Comparison of ENCODE assay signal across 8 cellular contexts in the genomic region with DNA sequence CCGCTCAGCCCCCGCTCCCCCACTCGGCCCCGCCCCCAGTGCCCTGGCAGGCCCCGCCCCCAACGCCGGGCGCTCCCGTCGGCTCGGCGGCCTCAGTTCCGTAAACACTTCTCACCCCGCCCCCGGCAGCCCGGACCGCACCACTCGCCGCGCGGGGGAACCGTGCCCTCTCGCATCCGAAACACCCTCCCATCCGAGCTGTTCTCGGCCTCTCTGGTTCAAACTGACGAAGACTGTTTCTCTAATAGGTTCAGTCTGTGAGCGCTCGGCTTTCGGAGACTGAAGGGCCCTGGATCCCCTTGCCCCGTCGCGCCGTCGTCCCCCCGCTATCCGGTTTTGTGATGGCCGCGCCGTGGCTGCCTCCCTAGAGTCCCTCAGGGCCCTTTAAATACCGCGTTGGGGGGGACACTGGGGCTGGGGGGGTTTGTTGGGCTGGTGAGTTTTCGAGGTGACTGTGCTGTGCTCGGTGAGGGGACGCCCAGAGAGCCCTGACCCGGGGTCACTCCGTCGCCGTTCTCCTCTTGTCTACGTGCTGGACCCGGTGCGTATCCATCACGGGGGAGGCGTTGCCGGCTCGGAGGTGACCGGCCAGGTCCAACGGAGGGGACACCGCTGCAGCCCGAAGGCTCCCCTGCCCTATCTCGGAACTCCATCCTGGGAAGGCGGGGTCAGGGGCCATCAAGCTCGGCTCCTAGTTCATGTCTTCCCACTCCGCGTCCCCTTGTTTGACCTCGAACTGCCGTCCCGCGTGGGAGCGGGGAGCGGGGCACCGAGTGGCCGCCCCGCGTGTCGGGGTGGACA. TPM values are rescaled to one million over a fixed set of nuclear protein-coding genes. Genes with fewer than 3 reads are reported as not detected.
A peak's percentile ranks its signal among the peaks of the same experiment; 100 is the strongest.
DNase-seq lines count a peak whose midpoint lies in the region; ATAC-seq, FAIRE-seq and TF ChIP-seq lines count a peak whose summit lies in the region.

Gene TCP11L2 (plus strand): TSS at position 333 of the 801 bp plus-strand sequence. CDS start 8,343 bp downstream, outside the sequence.

- H3K4me3 ChIP-seq in HFF-Myc (replicated peaks; ENCODE audit: low read depth, low read length) (peak within 1 kb of the TSS; percentile 82), pancreas (peak within 1 kb of the TSS; percentile 82 to 96 (median 90)), thoracic aorta (peak within 1 kb of the TSS; percentile 94)

- WGBS in pancreas, 2 donors = 0% methylated on average over 48 to 76 of the region's 76 CpGs

- ATAC-seq in Right ventricle myocardium inferior (peak; percentile 86), pancreas (peak; percentile 87 to 92 (median 88)), thoracic aorta (ENCODE audit: insufficient number of reproducible peaks, low FRiP score, low read depth) (peak; percentile 70)

- H3K4me1 ChIP-seq in pancreas = peaks cover 0 to 20% (median 6%) of the 10 kb centered on the region in 3 donors
- H3K4me1 ChIP-seq in thoracic aorta (ENCODE audit: control insufficient read depth in 1 of 2, low read depth in 2 of 2) = peaks cover 15 to 40% of the 10 kb centered on the region in 2 donors

- H3K36me3 ChIP-seq in pancreas = no peaks in the 10 kb centered on the region
- H3K36me3 ChIP-seq in thoracic aorta = no peaks in the 10 kb centered on the region

- H3K27ac ChIP-seq in pancreas (peak within 1 kb of the TSS; percentile 94 to 98 (median 94)), thoracic aorta (peak within 1 kb of the TSS; percentile 91 to 92)

- no peak for FAIRE-seq in pancreas (lab: Jason Lieb, UNC)

- no peaks in the 10 kb centered on the region for H3K9me3 ChIP-seq in pancreas
- H3K9me3 ChIP-seq in thoracic aorta = no peaks in the 10 kb centered on the region

- DNase-seq in GM03348 (ENCODE audit: low spot score) = peak; percentile 96
- DNase-seq in HFF-Myc (ENCODE audit: extremely low read depth, low read depth) = no peak
- peak; percentile 83 for DNase-seq in NAMALWA (ENCODE audit: low spot score)
- peak; percentile 60 for DNase-seq in SW480 (ENCODE audit: low spot score)
- DNase-seq in activated naive CD8-positive, alpha-beta T cell treated with anti-CD3 and anti-CD28 coated beads, Interleukin-2, amount 50 U/mL, for 16 hours (ENCODE audit: low read depth, low spot score) = peak; percentile 70
- DNase-seq in Right ventricle myocardium inferior (ENCODE audit: missing footprints) = peak; percentile 96
- DNase-seq in pancreas = peak; percentile 82 to 93 (median 88)
- DNase-seq in thoracic aorta (ENCODE audit: low spot score) = peak; percentile 61

- intact Hi-C loops in Right ventricle myocardium inferior (cut with DNase I) (loop anchor here (1.0 to 10.0 kb wide), 3 partner anchors 54 to 158 kb away; partner anchors contain the start of genes CKAP4 and POLR3B), pancreas (cut with DNase I) (no loop called here)

- TF ChIP-seq CTCF in HFF-Myc (IDR thresholded peaks at IDR 0.05; ENCODE audit: low read depth, low read length, missing control alignments) (no peak), pancreas (IDR thresholded peaks at IDR 0.05) (no peak), thoracic aorta (IDR thresholded peaks at IDR 0.05) (no peak)

- H3K27me3 ChIP-seq in pancreas (no peaks in the 10 kb centered on the region), thoracic aorta (replicated peaks; ENCODE audit: insufficient read depth) (no peaks in the 10 kb centered on the region)

RNA-seq across cellular contexts. Expression of gene TCP11L2, which starts in this region (rescaled TPM):
- total RNA-seq in Right ventricle myocardium inferior (93.7 TPM), pancreas (10 to 100 TPM in 4 of 6 donors, 1 to 10 TPM in 2; 7.3 to 24.4 (median 12.9) TPM), thoracic aorta (10 to 100 TPM; 23.1 to 23.2 TPM)
- polyA plus RNA-seq in pancreas = 1 to 10 TPM; 3.5 to 4.6 TPM
